ENCODE assay signal across 27 cellular contexts in the genomic region with DNA sequence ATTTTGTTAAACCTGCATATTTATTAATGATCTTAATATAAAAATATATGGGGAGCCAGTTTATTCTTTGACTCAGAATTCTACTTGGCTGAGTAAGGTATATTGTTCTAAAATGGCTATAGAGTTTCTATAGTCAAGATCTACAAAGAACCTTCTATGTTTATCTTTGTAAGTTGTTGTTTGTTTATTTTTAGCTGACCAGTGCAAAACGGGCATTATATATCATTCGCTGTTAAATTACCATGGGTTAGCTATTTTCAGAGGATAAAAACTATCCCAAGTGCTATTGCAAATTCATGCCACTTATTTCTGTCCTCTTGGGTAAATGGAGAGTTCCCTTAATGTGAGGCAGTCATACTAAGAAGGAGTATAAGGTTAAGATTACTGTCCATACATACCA. TPM values are rescaled to one million over a fixed set of nuclear protein-coding genes. Genes with fewer than 3 reads are reported as not detected.
"Had no signal": no experiment of that assay in that cellular context is flagged by ENCODE, and none has a peak within 500 bp of the region (broad histone marks: within the 10 kb centered on the region; RNA-seq: fewer than 3 reads in every experiment).

No MANE protein-coding gene starts in this region.

- H3K27me3 ChIP-seq: testis, thyroid gland, upper lobe of left lung, vagina had no signal

- ATAC-seq: stimulated activated effector memory CD8-positive, alpha-beta T cell treated with anti-CD3 and anti-CD28 coated beads, Interleukin-12 subunit alpha, Interleukin-12 subunit beta, amount 100 ng/mL, for 72 hours; stimulated activated memory B cell treated with anti-CD40 and anti-IgM and Interleukin-4, amounts not matched to agents 10 μg/mL and 1 μg/mL and 100 μg/mL, for 72 hours; stimulated activated naive B cell treated with anti-CD40 and anti-IgM and Interleukin-4, amounts not matched to agents 10 μg/mL and 1 μg/mL and 100 μg/mL, for 72 hours; stimulated activated naive CD8-positive, alpha-beta T cell treated with anti-CD3 and anti-CD28 coated beads, Interleukin-15, amount 100 ng/mL, for 72 hours; stimulated activated naive CD8-positive, alpha-beta T cell treated with anti-CD3 and anti-CD28 coated beads, Interleukin-15, Interleukin-2, amounts not matched to agents 100 U/mL and 50 U/mL, for 24 hours; upper lobe of right lung had no signal

- H3K36me3 ChIP-seq: stomach, thoracic aorta, thyroid gland, tibial artery, tibial nerve, transverse colon, upper lobe of left lung, upper lobe of right lung, vagina had no signal

- H3K4me3 ChIP-seq: stomach, testis, thoracic aorta, thyroid gland, tibial artery, tibial nerve, transverse colon, upper lobe of left lung, upper lobe of right lung, uterus, vagina had no signal

- DNase-seq: stimulated activated CD4-positive, alpha-beta T cell treated with anti-CD3 and anti-CD28 coated beads, Interleukin-2, amount 100 ng/mL, for 48 hours; stimulated activated CD4-positive, alpha-beta T cell treated with anti-CD3 and anti-CD28 coated beads, Interleukin-4, amount 100 ng/mL, for 1 hour; stimulated activated CD4-positive, alpha-beta T cell treated with anti-CD3 and anti-CD28 coated beads, Interleukin-4, amount 100 ng/mL, for 24 hours; stimulated activated CD4-positive, alpha-beta T cell treated with anti-CD3 and anti-CD28 coated beads, Interleukin-4, amount 100 ng/mL, for 4 hours; stimulated activated CD8-positive, alpha-beta memory T cell treated with anti-CD3 and anti-CD28 coated beads, Interleukin-4, amount 100 ng/mL, for 48 hours; stimulated activated naive B cell treated with anti-CD40 and anti-IgM and Interleukin-4, amounts not matched to agents 10 μg/mL and 1 μg/mL and 100 μg/mL, for 72 hours; stimulated activated naive CD4-positive, alpha-beta T cell; stimulated activated naive CD4-positive, alpha-beta T cell treated with Interleukin-2 at 50 U/mL for 16 hours; stimulated activated naive CD8-positive, alpha-beta T cell treated with anti-CD3 and anti-CD28 coated beads, Interleukin-15, amount 100 ng/mL, for 72 hours; stimulated activated naive CD8-positive, alpha-beta T cell treated with anti-CD3 and anti-CD28 coated beads, Interleukin-15, Interleukin-2, amounts not matched to agents 100 U/mL and 50 U/mL, for 24 hours; stomach; substantia nigra; testis; thyroid gland; tibial artery; transverse colon; trophoblast cell; upper lobe of left lung; upper lobe of right lung; uterus had no signal

- FAIRE-seq: urothelium cell line had no signal

- H3K9me3 ChIP-seq: testis, thyroid gland, tibial artery, transverse colon, upper lobe of left lung, upper lobe of right lung, uterus, vagina had no signal

- H3K4me1 ChIP-seq: testis, thyroid gland, tibial nerve, transverse colon, upper lobe of right lung, uterus had no signal

- H3K27ac ChIP-seq: stomach, testis, thoracic aorta, thyroid gland, tibial artery, tibial nerve, transverse colon, upper lobe of left lung, upper lobe of right lung, uterus, vagina had no signal

RNA-seq across cellular contexts. Expression of gene SPOCK3, which starts 5.3 kb away (rescaled TPM):
- total RNA-seq: subcutaneous adipose tissue, thoracic aorta, thyroid gland, upper lobe of right lung had no signal
